In the genomic region with DNA sequence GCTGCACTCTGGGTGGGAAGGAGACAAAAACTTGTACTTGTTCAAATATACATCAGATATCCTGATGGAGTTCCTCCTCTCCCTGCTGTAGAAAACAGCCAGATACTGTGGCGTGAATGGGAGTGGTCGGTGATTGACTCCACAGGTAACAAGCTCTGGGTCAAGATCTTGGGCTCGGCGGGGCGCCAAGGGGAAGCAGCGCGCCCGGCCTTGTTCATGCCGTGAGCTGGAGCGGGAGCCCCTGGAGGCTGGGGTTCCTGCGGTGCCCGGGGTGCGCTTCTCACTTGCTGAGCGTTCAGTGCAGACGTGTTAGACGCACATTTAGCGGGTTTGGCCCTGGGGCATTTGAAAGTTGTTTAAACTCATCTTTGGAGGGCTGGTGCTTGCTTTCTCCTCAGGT, we compare ENCODE assay signal across 21 cellular contexts.
"Had no signal": no experiment of that assay in that cellular context is flagged by ENCODE, and none has a peak within 500 bp of the region (broad histone marks: within the 10 kb centered on the region; RNA-seq: fewer than 3 reads in every experiment).

No MANE protein-coding gene starts in this region.

- DNase-seq: cortex of kidney; dorsolateral prefrontal cortex; effector CD8-positive, alpha-beta T cell; heart left ventricle; hippocampal formation; kidney glomerular epithelial cell; mesendoderm; naive B cell; psoas muscle; retina; right lobe of liver; spleen; stimulated activated CD4-positive, alpha-beta T cell treated with anti-CD3 and anti-CD28 coated beads, Interleukin-15, amount 100 ng/mL, for 24 hours; stimulated activated CD4-positive, alpha-beta T cell treated with anti-CD3 and anti-CD28 coated beads, Interleukin-1b, Interleukin-23, amount 100 ng/mL, for 48 hours; stimulated activated CD4-positive, alpha-beta T cell treated with anti-CD3 and anti-CD28 coated beads, Interleukin-4, amount 100 ng/mL, for 24 hours; stomach; substantia nigra; trophoblast cell had no signal

- H3K4me1 Mint-ChIP-seq: nephron had no signal

- H3K27me3 Mint-ChIP-seq: naive B cell; stimulated activated memory B cell treated with anti-CD40 and anti-IgM and Interleukin-4, amounts not matched to agents 10 μg/mL and 1 μg/mL and 100 μg/mL, for 72 hours had no signal

- H3K27ac Mint-ChIP-seq: nephron; stimulated activated memory B cell treated with anti-CD40 and anti-IgM and Interleukin-4, amounts not matched to agents 10 μg/mL and 1 μg/mL and 100 μg/mL, for 72 hours had no signal

- H3K9me3 Mint-ChIP-seq: naive B cell; stimulated activated memory B cell treated with anti-CD40 and anti-IgM and Interleukin-4, amounts not matched to agents 10 μg/mL and 1 μg/mL and 100 μg/mL, for 72 hours had no signal

- H3K4me3 Mint-ChIP-seq: naive B cell; nephron; stimulated activated memory B cell treated with anti-CD40 and anti-IgM and Interleukin-4, amounts not matched to agents 10 μg/mL and 1 μg/mL and 100 μg/mL, for 72 hours had no signal

- ATAC-seq: esophagus mucosa; heart left ventricle; psoas muscle; right lobe of liver; stimulated activated memory B cell treated with anti-CD40 and anti-IgM and Interleukin-4, amounts not matched to agents 10 μg/mL and 1 μg/mL and 100 μg/mL, for 72 hours had no signal
